11 cellular contexts compared by ENCODE assay signal in genomic region chr5:171421331-171422262, GRCh38. TPM values are rescaled to one million over a fixed set of nuclear protein-coding genes. Genes with fewer than 3 reads are reported as not detected.
DNase-seq lines count a peak whose midpoint lies in the region; ATAC-seq and TF ChIP-seq lines count a peak whose summit lies in the region.
"Had no signal": no experiment of that assay in that cellular context is flagged by ENCODE, and none has a peak within 500 bp of the region (broad histone marks: within the 10 kb centered on the region; RNA-seq: fewer than 3 reads in every experiment).

No MANE protein-coding gene starts in this region.

- no peak overlapping the region for H4K91ac ChIP-seq in neuronal stem cell (ENCODE audit: low read depth, low read length, poor library complexity)

- H3K27me3 ChIP-seq in HUES6 (ENCODE audit: control insufficient read depth, insufficient read depth, low read length) (peaks cover 39% of the 10 kb centered on the region), esophagus muscularis mucosa (peaks cover 0 to 31% (median 0%) of the 10 kb centered on the region in 4 donors), neuronal stem cell (ENCODE audit: control insufficient read depth in 3 of 3, insufficient read depth in 3 of 3, low read depth in 1 of 3, low read length in 3 of 3) (peaks cover 15 to 37% (median 19%) of the 10 kb centered on the region in 3 experiments)

- intact Hi-C loops in Calu3 (cut with micrococcal nuclease; ENCODE audit: unreplicated experiment) (loop anchor here (2.0 to 5.0 kb wide), 2 partner anchors 485 to 806 kb away; no protein-coding TSS in a partner anchor), esophagus muscularis mucosa (cut with DNase I) (loop anchor here (10.0 kb wide), 1 partner anchor 193 kb away; no protein-coding TSS in a partner anchor)

- H3K4me1 Mint-ChIP-seq in Calu3 (ENCODE audit: low read depth, unreplicated experiment): peaks cover 42% of the 10 kb centered on the region

- no peaks in the 10 kb centered on the region for H3K79me1 ChIP-seq in neuronal stem cell (ENCODE audit: low read depth, low read length)

- no peak overlapping the region for H3K27ac Mint-ChIP-seq in Calu3 (ENCODE audit: unreplicated experiment)

- H3K27ac ChIP-seq in HUES6 (ENCODE audit: low read depth, low read length): no peak overlapping the region
- peak overlapping the region in 1 of 4 donors; percentile 6 for H3K27ac ChIP-seq in esophagus muscularis mucosa (replicated peaks in 1 of 4)
- no peak overlapping the region for H3K27ac ChIP-seq in neuronal stem cell (replicated peaks; ENCODE audit: low read length)
- H3K27ac ChIP-seq: brain microvascular endothelial cell had no signal

- H2AK5ac ChIP-seq in neuronal stem cell (ENCODE audit: low read depth, low read length): peak overlapping the region; percentile 78

- TF ChIP-seq POLR2A in esophagus muscularis mucosa (IDR thresholded peaks at IDR 0.05; ENCODE audit: low read depth): no peak

- 64% methylated on average over 16 of the region's 16 CpGs for WGBS in esophagus muscularis mucosa
- no CpG with 5 or more reads among the region's 16 CpGs for WGBS in neuronal stem cell (ENCODE audit: extremely low coverage in 2 of 2, insufficient read length in 2 of 2, insufficient replicate concordance in 1 of 2), 2 donors

- H4K8ac ChIP-seq in neuronal stem cell (ENCODE audit: low read depth, low read length): no peak overlapping the region

- H3K4me1 ChIP-seq in HUES6 (ENCODE audit: control insufficient read depth, insufficient read depth, low read length): peaks cover 39% of the 10 kb centered on the region
- H3K4me1 ChIP-seq in esophagus muscularis mucosa: peaks cover 27 to 37% (median 34%) of the 10 kb centered on the region in 4 donors
- H3K4me1 ChIP-seq in neuronal stem cell (ENCODE audit: control insufficient read depth in 2 of 2, insufficient read depth in 1 of 2, low read depth in 1 of 2, low read length in 2 of 2): peaks cover 19 to 28% of the 10 kb centered on the region in 2 donors

- H3K14ac ChIP-seq in neuronal stem cell (ENCODE audit: low read length): no peak overlapping the region

- no peaks in the 10 kb centered on the region for H3K9me3 Mint-ChIP-seq in Calu3 (ENCODE audit: low read depth, unreplicated experiment)

- H3K36me3 ChIP-seq in HUES6 (ENCODE audit: control insufficient read depth, insufficient read depth, low read length) (no peaks in the 10 kb centered on the region), esophagus muscularis mucosa (no peaks in the 10 kb centered on the region), neuronal stem cell (replicated peaks in 1 of 2; ENCODE audit: control insufficient read depth in 2 of 2, insufficient read depth in 2 of 2, low read length in 2 of 2) (no peaks in the 10 kb centered on the region)
- H3K36me3 ChIP-seq: brain microvascular endothelial cell had no signal

- H3K4me2 ChIP-seq in neuronal stem cell (ENCODE audit: insufficient read depth, low read length, poor library complexity, severe bottlenecking): no peak overlapping the region

- peaks cover 26% of the 10 kb centered on the region for H3K27me3 Mint-ChIP-seq in Calu3 (ENCODE audit: unreplicated experiment)

- TF ChIP-seq EP300 in esophagus muscularis mucosa (IDR thresholded peaks at IDR 0.05): no peak

- H3K4ac ChIP-seq in neuronal stem cell (ENCODE audit: low read length): no peak overlapping the region

- TF ChIP-seq CTCF in Calu3 (IDR thresholded peaks at IDR 0.05; ENCODE audit: unreplicated experiment) (no peak), esophagus muscularis mucosa (IDR thresholded peaks at IDR 0.05) (no peak)

- H3K4me3 Mint-ChIP-seq in Calu3 (ENCODE audit: low read depth, unreplicated experiment): peak overlapping the region; percentile 88

- CTCF ChIA-PET in Calu3 (lab: Charles Lee): interaction anchor here (0.6 kb wide), 1 partner anchor 68 kb away, joined by 4 read pairs; no protein-coding TSS in a partner anchor

- H2BK15ac ChIP-seq in neuronal stem cell (ENCODE audit: low read length): no peak overlapping the region

- peak overlapping the region; percentile 19 for H3K18ac ChIP-seq in neuronal stem cell (ENCODE audit: low read length)

- H3K9ac ChIP-seq in HUES6 (ENCODE audit: low read length) (no peak overlapping the region), neuronal stem cell (ENCODE audit: low read depth, low read length, poor library complexity) (no peak overlapping the region)

- H2BK12ac ChIP-seq in neuronal stem cell (ENCODE audit: low read length): no peak overlapping the region

- no peak overlapping the region for H2BK120ac ChIP-seq in neuronal stem cell (ENCODE audit: low read depth, low read length)

- H3K4me3 ChIP-seq in HUES6 (ENCODE audit: low read depth, low read length) (peak overlapping the region; percentile 79), esophagus muscularis mucosa (peak overlapping the region; percentile 45 to 62 (median 52)), neuronal stem cell (ENCODE audit: low read length in 2 of 2) (no peak overlapping the region)

- peaks cover 28% of the 10 kb centered on the region for H3K36me3 Mint-ChIP-seq in Calu3 (ENCODE audit: insufficient read depth, unreplicated experiment)

- H3K23ac ChIP-seq in neuronal stem cell (ENCODE audit: low read depth, low read length, poor library complexity): peak overlapping the region; percentile 86

- no TSS peak for BruUV-seq in Calu3 (replicated peaks; lab: Mats Ljungman, UMichigan)

- no peak overlapping the region for H2BK5ac ChIP-seq in neuronal stem cell (ENCODE audit: low read length)

- no peak overlapping the region for H2AFZ ChIP-seq in neuronal stem cell (ENCODE audit: low read length)

- no peak for ATAC-seq in HG03460 (IDR thresholded peaks at IDR 0.05; ENCODE audit: unreplicated experiment)
- ATAC-seq in GM19463 (IDR thresholded peaks at IDR 0.05; ENCODE audit: unreplicated experiment): no peak

- no peaks in the 10 kb centered on the region for H3K9me3 ChIP-seq in HUES6 (ENCODE audit: control insufficient read depth, insufficient read depth, low read depth, low read length)
- H3K9me3 ChIP-seq in esophagus muscularis mucosa: no peaks in the 10 kb centered on the region
- H3K9me3 ChIP-seq in neuronal stem cell (replicated peaks in 1 of 2; ENCODE audit: control insufficient read depth in 2 of 2, insufficient read depth in 1 of 2, low read depth in 1 of 2, low read length in 2 of 2): peaks cover 0 to 3% of the 10 kb centered on the region in 2 donors

- no peak for DNase-seq in Calu3
- DNase-seq in esophagus muscularis mucosa (ENCODE audit: extremely low spot score): peak; percentile 90
- DNase-seq in neuronal stem cell (ENCODE audit: low spot score): no peak
- DNase-seq in NCI-H2227 treated with DMSO at 0.1 percent for 48 hours (lab: John Stamatoyannopoulos, UW): no peak
- DNase-seq: SHP77 treated with DMSO at 0.1 percent for 48 hours; stimulated activated CD4-positive, alpha-beta T cell treated with anti-CD3 and anti-CD28 coated beads, Interleukin-1b, Interleukin-23, amount 100 ng/mL, for 48 hours had no signal

RNA-seq across cellular contexts. Expression of gene FGF18, which starts 2.1 kb away (rescaled TPM):
- total RNA-seq in Calu3 (2022) (0.61 and 0.76 TPM in 2 replicates), esophagus muscularis mucosa (under 1 TPM in 3 of 4 donors, not detected in 1; 0.66 to 0.91 (median 0.86) TPM)
- 0.22 TPM for polyA plus RNA-seq in neuronal stem cell (2013, experiment 1 of 2)
- polyA plus RNA-seq in neuronal stem cell (2013, experiment 2 of 2): 0.19 TPM
- total RNA-seq: epithelial cell of proximal tubule had no signal

RNA-seq across cellular contexts. Expression of gene NPM1, which starts 33.9 kb away (rescaled TPM):
- total RNA-seq in Calu3 (2022) (1,708 and 1,863 TPM in 2 replicates), esophagus muscularis mucosa (100 to 1,000 TPM; 388 to 648 (median 553) TPM)
- polyA plus RNA-seq in neuronal stem cell (2013, experiment 1 of 2): 2,664 TPM
- polyA plus RNA-seq in neuronal stem cell (2013, experiment 2 of 2): 2,628 TPM

Comparison
In these comparisons a context has a peak if more than half of its experiments do, and no peak if none do; other contexts are left out.
1. H3K4me3 ChIP-seq: peak in HUES6 (single experiment) and esophagus muscularis mucosa (4 of 4); none in neuronal stem cell (0 of 2).